Comparison of ENCODE assay signal across 29 cellular contexts in the genomic region with DNA sequence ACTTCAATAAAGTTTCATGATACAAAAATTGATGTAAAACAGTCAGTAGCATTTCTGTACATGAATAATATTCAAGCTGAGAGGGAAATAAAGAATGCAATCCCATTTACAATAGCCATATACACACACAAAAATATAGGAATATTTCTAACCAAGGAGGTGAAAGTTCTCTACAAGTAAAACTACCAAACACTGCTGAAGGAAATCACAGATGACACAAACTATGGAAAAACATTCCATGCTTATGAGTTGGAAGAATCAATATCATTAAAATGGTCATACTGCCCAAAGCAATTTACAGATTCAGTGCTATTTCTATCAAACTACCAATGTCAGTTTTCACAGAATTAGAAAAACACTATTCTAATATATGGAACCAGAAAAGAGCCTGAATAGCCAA.
"Had no signal": no experiment of that assay in that cellular context is flagged by ENCODE, and none has a peak within 500 bp of the region (broad histone marks: within the 10 kb centered on the region; RNA-seq: fewer than 3 reads in every experiment).

No MANE protein-coding gene starts in this region.

- H3K27ac Mint-ChIP-seq: activated CD4-positive, alpha-beta memory T cell treated with anti-CD3 and anti-CD28 coated beads for 36 hours; activated CD4-positive, alpha-beta T cell treated with anti-CD3 and anti-CD28 coated beads for 36 hours; activated CD8-positive, alpha-beta memory T cell treated with anti-CD3 and anti-CD28 coated beads, Interleukin-2, amount 10 ng/mL, durations not matched to agents 7 days and 5 days; activated CD8-positive, alpha-beta T cell treated with anti-CD3 and anti-CD28 coated beads, Interleukin-2, amount 10 ng/mL, durations not matched to agents 7 days and 5 days; activated naive CD4-positive, alpha-beta T cell treated with anti-CD3 and anti-CD28 coated beads, Interleukin-2, amount 50 U/mL, for 72 hours; activated naive CD8-positive, alpha-beta T cell treated with anti-CD3 and anti-CD28 coated beads for 36 hours; activated T-cell treated with anti-CD3 and anti-CD28 coated beads, Interleukin-2, amount 50 U/mL, for 24 hours; activated T-helper 2 cell treated with anti-CD3 and anti-CD28 coated beads, Interferon-gamma antibody, Interleukin-2, Interleukin-4, amounts not matched to agents 10 μg/mL and 5 μg/mL and 100 μg/mL, durations not matched to agents 14 hours and 24 hours and 36 hours; brain; T-helper 1 cell treated with Interleukin-12 subunit alpha and Interleukin-12 subunit beta and Interleukin-4 antibody, amounts not matched to agents 30 μg/mL and 1 μg/mL, for 36 hours; T-helper 2 cell treated with Interferon-gamma antibody and Interleukin-4, amounts not matched to agents 5 μg/mL and 100 μg/mL, for 36 hours; WTC11 had no signal

- H3K36me3 Mint-ChIP-seq: activated CD4-positive, alpha-beta memory T cell treated with anti-CD3 and anti-CD28 coated beads for 36 hours; activated CD8-positive, alpha-beta memory T cell treated with anti-CD3 and anti-CD28 coated beads, Interleukin-2, amount 10 ng/mL, durations not matched to agents 7 days and 5 days; activated naive CD4-positive, alpha-beta T cell treated with anti-CD3 and anti-CD28 coated beads, Interleukin-2, amount 50 U/mL, for 72 hours; activated naive CD8-positive, alpha-beta T cell treated with anti-CD3 and anti-CD28 coated beads for 36 hours; WTC11 had no signal

- H3K36me3 ChIP-seq: WERI-Rb-1 had no signal

- H3K27me3 Mint-ChIP-seq: activated CD4-positive, alpha-beta memory T cell treated with anti-CD3 and anti-CD28 coated beads for 36 hours; activated CD8-positive, alpha-beta memory T cell treated with anti-CD3 and anti-CD28 coated beads, Interleukin-2, amount 10 ng/mL, durations not matched to agents 7 days and 5 days; activated naive CD8-positive, alpha-beta T cell treated with anti-CD3 and anti-CD28 coated beads for 36 hours; activated T-cell treated with anti-CD3 and anti-CD28 coated beads, Interleukin-2, amount 50 U/mL, for 24 hours; brain had no signal

- H3K9me3 Mint-ChIP-seq: activated CD4-positive, alpha-beta memory T cell treated with anti-CD3 and anti-CD28 coated beads for 36 hours; activated T-helper 2 cell treated with anti-CD3 and anti-CD28 coated beads, Interferon-gamma antibody, Interleukin-2, Interleukin-4, amounts not matched to agents 10 μg/mL and 5 μg/mL and 100 μg/mL, durations not matched to agents 14 hours and 24 hours and 36 hours; T-helper 2 cell treated with Interferon-gamma antibody and Interleukin-4, amounts not matched to agents 5 μg/mL and 100 μg/mL, for 36 hours; WTC11 had no signal

- DNase-seq: activated CD4-positive, alpha-beta memory T cell treated with anti-CD3 and anti-CD28 coated beads for 36 hours; activated CD4-positive, alpha-beta T cell treated with anti-CD3 and anti-CD28 coated beads for 1 hour; activated CD4-positive, alpha-beta T cell treated with anti-CD3 and anti-CD28 coated beads for 36 hours; activated CD4-positive, alpha-beta T cell treated with anti-CD3 and anti-CD28 coated beads for 48 hours; activated CD4-positive, alpha-beta T cell treated with anti-CD3 and anti-CD28 coated beads, Interleukin-2, amount 50 U/mL, for 1 hour; activated CD4-positive, alpha-beta T cell treated with anti-CD3 and anti-CD28 coated beads, Interleukin-2, amount 50 U/mL, for 4 hours; activated CD4-positive, CD25-positive, alpha-beta regulatory T cell; activated CD8-positive, alpha-beta memory T cell treated with anti-CD3 and anti-CD28 coated beads for 24 hours; activated CD8-positive, alpha-beta memory T cell treated with anti-CD3 and anti-CD28 coated beads, Interleukin-2, amount 10 ng/mL, durations not matched to agents 7 days and 5 days; activated CD8-positive, alpha-beta memory T cell treated with anti-CD3 and anti-CD28 coated beads, Interleukin-2, amount 50 U/mL, for 48 hours; activated CD8-positive, alpha-beta T cell treated with anti-CD3 and anti-CD28 coated beads, Interleukin-2, amount 10 ng/mL, durations not matched to agents 7 days and 5 days; activated effector memory CD4-positive, alpha-beta T cell treated with Interleukin-2 at 50 U/mL for 16 hours; activated gamma-delta T cell; activated naive CD4-positive, alpha-beta T cell treated with anti-CD3 and anti-CD28 coated beads, Interleukin-2, amount 50 U/mL, for 16 hours; activated naive CD4-positive, alpha-beta T cell treated with Interleukin-2 at 50 U/mL for 16 hours; activated naive CD8-positive, alpha-beta T cell treated with anti-CD3 and anti-CD28 coated beads for 36 hours; activated T-cell treated with anti-CD3 and anti-CD28 coated beads, Interleukin-2, amount 50 U/mL, for 24 hours; activated T-cell treated with anti-CD3 and anti-CD28 coated beads, Interleukin-2, amount 50 U/mL, for 48 hours; aorta; central memory CD4-positive, alpha-beta T cell; T-helper 1 cell; T-helper 9 cell; WERI-Rb-1 had no signal

- H3K4me1 Mint-ChIP-seq: activated CD4-positive, alpha-beta T cell treated with anti-CD3 and anti-CD28 coated beads for 36 hours; activated naive CD8-positive, alpha-beta T cell treated with anti-CD3 and anti-CD28 coated beads for 36 hours had no signal

- H3K4me3 Mint-ChIP-seq: activated CD4-positive, alpha-beta memory T cell treated with anti-CD3 and anti-CD28 coated beads for 36 hours; activated CD4-positive, alpha-beta T cell treated with anti-CD3 and anti-CD28 coated beads for 36 hours; activated CD8-positive, alpha-beta memory T cell treated with anti-CD3 and anti-CD28 coated beads, Interleukin-2, amount 10 ng/mL, durations not matched to agents 7 days and 5 days; activated CD8-positive, alpha-beta T cell treated with anti-CD3 and anti-CD28 coated beads, Interleukin-2, amount 10 ng/mL, durations not matched to agents 7 days and 5 days; activated naive CD8-positive, alpha-beta T cell treated with anti-CD3 and anti-CD28 coated beads for 36 hours; activated T-cell treated with anti-CD3 and anti-CD28 coated beads, Interleukin-2, amount 50 U/mL, for 24 hours; brain; T-helper 1 cell treated with Interleukin-12 subunit alpha and Interleukin-12 subunit beta and Interleukin-4 antibody, amounts not matched to agents 30 μg/mL and 1 μg/mL, for 36 hours; T-helper 2 cell treated with Interferon-gamma antibody and Interleukin-4, amounts not matched to agents 5 μg/mL and 100 μg/mL, for 36 hours; WTC11 had no signal

- H3K27ac ChIP-seq: WERI-Rb-1 had no signal

- ATAC-seq: activated CD4-positive, alpha-beta T cell treated with anti-CD3 and anti-CD28 coated beads for 36 hours; activated CD8-positive, alpha-beta memory T cell treated with anti-CD3 and anti-CD28 coated beads, Interleukin-2, amount 10 ng/mL, durations not matched to agents 7 days and 5 days; activated CD8-positive, alpha-beta T cell treated with anti-CD3 and anti-CD28 coated beads, Interleukin-2, amount 10 ng/mL, durations not matched to agents 7 days and 5 days; activated naive CD4-positive, alpha-beta T cell treated with anti-CD3 and anti-CD28 coated beads, Interleukin-2, amount 50 U/mL, for 72 hours; WTC11 had no signal
